In genomic region chr12:124756730-124757129, GRCh38 we compare ENCODE assay signal across 23 cellular contexts.
DNase-seq lines count a peak whose midpoint lies in the region; ATAC-seq, FAIRE-seq and TF ChIP-seq lines count a peak whose summit lies in the region.
"Had no signal": no experiment of that assay in that cellular context is flagged by ENCODE, and none has a peak within 500 bp of the region (broad histone marks: within the 10 kb centered on the region; RNA-seq: fewer than 3 reads in every experiment).

No MANE protein-coding gene starts in this region.

- H3K9ac ChIP-seq in K562 (ENCODE audit: insufficient read depth in 1 of 2, low read depth in 2 of 2, low read length in 2 of 2) (no peak overlapping the region), mucosa of rectum (ENCODE audit: low read depth in 1 of 2, low read length in 2 of 2) (no peak overlapping the region)

- TF ChIP-seq EP300 in K562 (IDR thresholded peaks at IDR 0.05; ENCODE audit: low read length), result no peak

- H3K27me3 ChIP-seq in left ventricle myocardium inferior (ENCODE audit: low read depth) (no peaks in the 10 kb centered on the region), K562 (ENCODE audit: control insufficient read depth in 2 of 2, insufficient read depth in 2 of 2, low read length in 2 of 2) (peaks cover 59 to 91% of the 10 kb centered on the region in 2 experiments), mucosa of rectum (ENCODE audit: control insufficient read depth in 2 of 2, insufficient read depth in 2 of 2, low read length in 2 of 2) (no peaks in the 10 kb centered on the region), upper lobe of right lung (no peaks in the 10 kb centered on the region)
- H3K27me3 ChIP-seq: ascending aorta, uterus had no signal

- CTCF ChIA-PET in K562 (lab: Yijun Ruan, JAX; ENCODE audit: low intra/inter-chr PET ratio), result no interaction called here

- no peak overlapping the region for H3K4me3 ChIP-seq in left ventricle myocardium inferior
- no peak overlapping the region for H3K4me3 ChIP-seq in K562
- no peak overlapping the region for H3K4me3 ChIP-seq in mucosa of rectum (ENCODE audit: low read length in 2 of 2)
- H3K4me3 ChIP-seq in upper lobe of right lung, result no peak overlapping the region
- H3K4me3 ChIP-seq: ascending aorta, smooth muscle cell, uterus had no signal

- ATAC-seq in Right ventricle myocardium inferior, result no peak
- ATAC-seq in K562, result no peak
- ATAC-seq in upper lobe of right lung, result no peak
- ATAC-seq in HG02798 (IDR thresholded peaks at IDR 0.05; ENCODE audit: poor library complexity, unreplicated experiment), result no peak
- ATAC-seq: left cardiac atrium; Panc1; stimulated activated naive CD8-positive, alpha-beta T cell treated with anti-CD3 and anti-CD28 coated beads, Interleukin-15, amount 100 ng/mL, for 72 hours had no signal

- FAIRE-seq in K562 (lab: Jason Lieb, UNC), result no peak

- no peaks in the 10 kb centered on the region for H3K79me2 ChIP-seq in K562 (ENCODE audit: control insufficient read depth, insufficient read depth, low read length)

- BruUV-seq in K562 (replicated peaks; lab: Mats Ljungman, UMichigan), result no TSS peak

- intact Hi-C loops in left ventricle myocardium inferior (cut with micrococcal nuclease), result no loop called here
- intact Hi-C loops in Right ventricle myocardium inferior (cut with DNase I), result no loop called here
- intact Hi-C loops in K562 (cut with micrococcal nuclease), result no loop called here
- intact Hi-C loops in upper lobe of right lung (cut with DNase I), result no loop called here

- H4K20me1 ChIP-seq in K562 (replicated peaks; ENCODE audit: control insufficient read depth, insufficient read depth, low read length), result no peaks in the 10 kb centered on the region; the same call in 1 of the 2 replicates

- POLR2A ChIA-PET in K562 (lab: Yijun Ruan, JAX), result interaction anchor here (0.8 kb wide), 1 partner anchor 10 kb away, joined by 4 read pairs; no protein-coding TSS in a partner anchor

- no peak overlapping the region for H2AFZ ChIP-seq in K562 (ENCODE audit: low read depth, low read length)

- in situ Hi-C loops in K562 (cut with MboI), result no loop called here

- no peak for DNase-seq in left ventricle myocardium inferior
- DNase-seq in Right ventricle myocardium inferior (ENCODE audit: missing footprints), result no peak
- no peak for DNase-seq in K562 (ENCODE audit: extremely low read depth in 1 of 4, low spot score in 3 of 4)
- DNase-seq in upper lobe of right lung, result no peak
- no peak for DNase-seq in hypothalamus (lab: John Stamatoyannopoulos, UW)
- no peak for DNase-seq in activated naive CD4-positive, alpha-beta T cell treated with anti-CD3 and anti-CD28 coated beads, Interleukin-2, amount 50 U/mL, for 16 hours
- DNase-seq: 8988T; activated B cell treated with CpG ODN at 0.5 μM for 24 hours; activated CD4-positive, alpha-beta T cell treated with anti-CD3 and anti-CD28 coated beads, Interleukin-2, amount 50 U/mL, for 48 hours; activated naive CD4-positive, alpha-beta T cell treated with anti-CD3 and anti-CD28 coated beads for 36 hours; cerebellar nuclear complex; left cardiac atrium; midbrain; NCI-H1694 treated with DMSO at 0.1 percent for 48 hours; NCI-H748 treated with DMSO at 0.1 percent for 48 hours; stimulated activated CD4-positive, alpha-beta T cell treated with anti-CD3 and anti-CD28 coated beads, Interleukin-4, amount 100 ng/mL, for 24 hours; stimulated activated naive CD8-positive, alpha-beta T cell treated with anti-CD3 and anti-CD28 coated beads, Interleukin-15, amount 100 ng/mL, for 72 hours; uterus had no signal

- H3K9me1 ChIP-seq in K562 (ENCODE audit: control insufficient read depth, insufficient read depth, low read length), result no peaks in the 10 kb centered on the region

- no peaks in the 10 kb centered on the region for H3K36me3 ChIP-seq in left ventricle myocardium inferior
- H3K36me3 ChIP-seq in K562 (ENCODE audit: control insufficient read depth, insufficient read depth, low read length), result no peaks in the 10 kb centered on the region
- no peaks in the 10 kb centered on the region for H3K36me3 ChIP-seq in mucosa of rectum (ENCODE audit: control insufficient read depth in 2 of 2, insufficient read depth in 2 of 2, low read length in 2 of 2)
- no peaks in the 10 kb centered on the region for H3K36me3 ChIP-seq in upper lobe of right lung
- H3K36me3 ChIP-seq: ascending aorta, uterus had no signal

- no peak for TF ChIP-seq POLR2A in K562 (conservative IDR thresholded peaks at IDR 0.05)

- no peak overlapping the region for H3K4me2 ChIP-seq in K562 (ENCODE audit: insufficient read depth, low read length)
- H3K4me2 ChIP-seq: smooth muscle cell had no signal

- TF ChIP-seq CTCF in left ventricle myocardium inferior (IDR thresholded peaks at IDR 0.05; ENCODE audit: borderline replicate concordance), result no peak
- TF ChIP-seq CTCF in K562 (IDR thresholded peaks at IDR 0.05 in 2 of 3, conservative IDR thresholded peaks at IDR 0.05 in 1 of 3; ENCODE audit: insufficient read depth in 2 of 3, low read depth in 1 of 3, low read length in 3 of 3), result no peak
- TF ChIP-seq CTCF in upper lobe of right lung (IDR thresholded peaks at IDR 0.05), result no peak

- H3K27ac ChIP-seq in left ventricle myocardium inferior (replicated peaks) (peak overlapping the region; percentile 95), K562 (ENCODE audit: extremely low read depth, low read depth, low read length) (no peak overlapping the region), mucosa of rectum (ENCODE audit: low read depth in 2 of 2, low read length in 2 of 2) (peak overlapping the region; percentile 53), upper lobe of right lung (peak overlapping the region; percentile 85)

- 6% methylated on average over 3 of the region's 3 CpGs for WGBS in K562 (ENCODE audit: insufficient coverage, low coverage, missing lambda C conversion rate)

- no peak for TF ChIP-seq RAD21 in K562 (CRISPR knock-in tag; conservative IDR thresholded peaks at IDR 0.05 in 1 of 2, IDR thresholded peaks at IDR 0.05 in 1 of 2)

- H3K4me1 ChIP-seq in left ventricle myocardium inferior (peaks cover 72% of the 10 kb centered on the region), K562 (replicated peaks in 1 of 2; ENCODE audit: control insufficient read depth in 2 of 2, insufficient read depth in 2 of 2, low read length in 2 of 2) (peaks cover 0 to 14% of the 10 kb centered on the region in 2 experiments; a peak in 1 of 5 replicates), mucosa of rectum (ENCODE audit: control insufficient read depth in 2 of 2, insufficient read depth in 2 of 2, low read length in 2 of 2) (peaks cover 4 to 8% of the 10 kb centered on the region in 2 donors), upper lobe of right lung (peaks cover 56% of the 10 kb centered on the region)

- H3K9me3 ChIP-seq in left ventricle myocardium inferior (replicated peaks) (peaks cover 8% of the 10 kb centered on the region), K562 (replicated peaks; ENCODE audit: control insufficient read depth, insufficient read depth, low read depth, low read length) (peaks cover 10% of the 10 kb centered on the region), mucosa of rectum (ENCODE audit: control insufficient read depth in 2 of 2, low read length in 2 of 2) (no peaks in the 10 kb centered on the region), upper lobe of right lung (no peaks in the 10 kb centered on the region)
- H3K9me3 ChIP-seq: ascending aorta, uterus had no signal

TF ChIP-seq in K562, 482 proteins besides CTCF, POLR2A, EP300 and RAD21:
- TF ChIP-seq ZNF146 (CRISPR knock-in tag; IDR thresholded peaks at IDR 0.05; ENCODE audit: unreplicated experiment), result peak; percentile 1
- TF ChIP-seq CUX1 (CRISPR knock-in tag; IDR thresholded peaks at IDR 0.05), result no peak
- TF ChIP-seq SPI1 (IDR thresholded peaks at IDR 0.05; ENCODE audit: borderline replicate concordance, low read depth, low read length), result 0 out of 2 replicates have a peak, but pooled peaks have one; percentile 12
